Comparison of ENCODE assay signal across 21 cellular contexts in genomic region chr5:98458004-98458403, GRCh38.
DNase-seq lines count a peak whose midpoint lies in the region; ATAC-seq and TF ChIP-seq lines count a peak whose summit lies in the region.
"Had no signal": no experiment of that assay in that cellular context is flagged by ENCODE, and none has a peak within 500 bp of the region (broad histone marks: within the 10 kb centered on the region; RNA-seq: fewer than 3 reads in every experiment).

No MANE protein-coding gene starts in this region.

- no peaks in the 10 kb centered on the region for H3K4me1 ChIP-seq in A673 (ENCODE audit: insufficient read depth, low read length, poor library complexity, severe bottlenecking)
- H3K4me1 ChIP-seq in GM23248 (ENCODE audit: insufficient read depth), result peaks cover 64% of the 10 kb centered on the region
- H3K4me1 ChIP-seq: uterus had no signal

- H3K4me3 ChIP-seq in A673 (ENCODE audit: low read depth, low read length, poor library complexity, severe bottlenecking) (no peak overlapping the region), GM23248 (no peak overlapping the region), fibroblast of the aortic adventitia (ENCODE audit: low read depth, low read length) (no peak overlapping the region)
- H3K4me3 ChIP-seq: gastroesophageal sphincter, uterus had no signal

- peak overlapping the region; percentile 26 for H3K4me2 ChIP-seq in GM23248 (ENCODE audit: unreplicated experiment)

- no peaks in the 10 kb centered on the region for H3K9me3 ChIP-seq in A673 (ENCODE audit: low read depth, low read length, poor library complexity, severe bottlenecking)
- H3K9me3 ChIP-seq in GM23248 (ENCODE audit: low read depth), result no peaks in the 10 kb centered on the region
- H3K9me3 ChIP-seq: gastroesophageal sphincter, uterus had no signal

- peaks cover 60% of the 10 kb centered on the region for H3F3A ChIP-seq in GM23248 (ENCODE audit: insufficient read depth)

- in situ Hi-C loops in GM23248 (cut with MboI), result loop anchor here (10.0 kb wide), 1 partner anchor 307 kb away; no protein-coding TSS in a partner anchor

- no peaks in the 10 kb centered on the region for H3K9me2 ChIP-seq in GM23248 (ENCODE audit: insufficient read depth)

- no peaks in the 10 kb centered on the region for H3K27me3 ChIP-seq in A673 (replicated peaks; ENCODE audit: insufficient read depth, low read depth, low read length, poor library complexity)
- H3K27me3 ChIP-seq in GM23248 (replicated peaks; ENCODE audit: insufficient read depth), result no peaks in the 10 kb centered on the region
- H3K27me3 ChIP-seq: gastroesophageal sphincter, uterus had no signal

- peak overlapping the region; percentile 43 for H3K9ac ChIP-seq in GM23248

- 0 out of 2 replicates have a peak overlapping the region, but pooled peaks have one; percentile 9 for H2AFZ ChIP-seq in GM23248

- no peak for TF ChIP-seq CTCF in A673 (conservative IDR thresholded peaks at IDR 0.05; ENCODE audit: low read depth, low read length)
- TF ChIP-seq CTCF in fibroblast of the aortic adventitia (IDR thresholded peaks at IDR 0.05; ENCODE audit: insufficient read depth, low read length), result no peak

- no peaks in the 10 kb centered on the region for H3K79me2 ChIP-seq in GM23248 (ENCODE audit: insufficient read depth)

- ATAC-seq in SK-N-SH treated with all-trans-retinoic acid at 6 μM for 48 hours, result peak; percentile 64
- ATAC-seq in GM19324 (IDR thresholded peaks at IDR 0.05; ENCODE audit: low FRiP score, unreplicated experiment), result no peak
- ATAC-seq: activated CD8-positive, alpha-beta T cell treated with anti-CD3 and anti-CD28 coated beads for 36 hours; gastroesophageal sphincter; sciatic nerve; stimulated activated naive B cell treated with anti-CD40 and anti-IgM and Interleukin-4, amounts not matched to agents 10 μg/mL and 1 μg/mL and 100 μg/mL, for 72 hours had no signal

- intact Hi-C loops in A673 (cut with micrococcal nuclease; ENCODE audit: unreplicated experiment), result loop anchor here (5.0 kb wide), 1 partner anchor 314 kb away; the partner anchor contains the start of gene RGMB

- POLR2A ChIA-PET in A673 (lab: Charles Lee; ENCODE audit: low non-redundant PET), result no interaction called here

- no peak overlapping the region for H3K27ac ChIP-seq in A673 (ENCODE audit: low read depth, low read length, poor library complexity, severe bottlenecking)
- peak overlapping the region; percentile 75 for H3K27ac ChIP-seq in GM23248
- H3K27ac ChIP-seq: gastroesophageal sphincter, uterus had no signal

- DNase-seq in A673 (ENCODE audit: low spot score) (peak; percentile 60), GM23248 (peak; percentile 92), fibroblast of the aortic adventitia (ENCODE audit: low read depth) (peak; percentile 57), NCI-H524 treated with DMSO at 0.1 percent for 48 hours (lab: John Stamatoyannopoulos, UW) (no peak)
- no peak for DNase-seq in activated CD4-positive, alpha-beta T cell treated with anti-CD3 and anti-CD28 coated beads for 48 hours
- DNase-seq in activated CD4-positive, CD25-positive, alpha-beta regulatory T cell (lab: John Stamatoyannopoulos, UW), result no peak
- DNase-seq: ACHN; activated CD8-positive, alpha-beta T cell treated with anti-CD3 and anti-CD28 coated beads for 36 hours; activated effector memory CD4-positive, alpha-beta T cell treated with Interleukin-2 at 50 U/mL for 16 hours; Calu3; effector CD4-positive, alpha-beta T cell; MM.1S; NCI-H2107; NCI-H774; SHP77; stimulated activated naive B cell treated with anti-CD40 and anti-IgM and Interleukin-4, amounts not matched to agents 10 μg/mL and 1 μg/mL and 100 μg/mL, for 72 hours; uterus had no signal

- CTCF ChIA-PET in A673 (lab: Charles Lee), result no interaction called here

- H3K36me3 ChIP-seq in A673 (ENCODE audit: insufficient read depth, low read length, poor library complexity, severe bottlenecking), result no peaks in the 10 kb centered on the region
- no peaks in the 10 kb centered on the region for H3K36me3 ChIP-seq in GM23248 (ENCODE audit: low read depth)
- H3K36me3 ChIP-seq: gastroesophageal sphincter, uterus had no signal

- H4K20me1 ChIP-seq in GM23248 (ENCODE audit: insufficient read depth), result no peaks in the 10 kb centered on the region

- BruUV-seq in A673 (replicated peaks; lab: Mats Ljungman, UMichigan), result no TSS peak

- WGBS in GM23248 (ENCODE audit: low coverage in 1 of 2, low lambda C conversion rate in 2 of 2, missing lambda C conversion rate in 2 of 2), 2 experiments, result 2 to 6% methylated on average over 2 of the region's 2 CpGs

TF ChIP-seq in SK-N-SH treated with all-trans-retinoic acid at 6 μM for 48 hours, 23 proteins besides CTCF, POLR2A, EP300 and RAD21 (continues in another document):
- TF ChIP-seq ZNF8 (CRISPR knock-in tag; IDR thresholded peaks at IDR 0.05), result no peak
- TF ChIP-seq ZFP3 (CRISPR knock-in tag; IDR thresholded peaks at IDR 0.05), result no peak
- TF ChIP-seq SNAI2 (CRISPR knock-in tag; IDR thresholded peaks at IDR 0.05), result no peak
- no peak for TF ChIP-seq ZFP30 (CRISPR knock-in tag; IDR thresholded peaks at IDR 0.05)
- no peak for TF ChIP-seq GLIS3 (CRISPR knock-in tag; IDR thresholded peaks at IDR 0.05)
- TF ChIP-seq CSRNP3 (CRISPR knock-in tag; IDR thresholded peaks at IDR 0.05), result no peak
- TF ChIP-seq CREB5 (CRISPR knock-in tag; IDR thresholded peaks at IDR 0.05; ENCODE audit: low read depth), result no peak
- no peak for TF ChIP-seq POU6F1 (CRISPR knock-in tag; IDR thresholded peaks at IDR 0.05; ENCODE audit: borderline replicate concordance, low read depth)
- no peak for TF ChIP-seq ZC3H10 (CRISPR knock-in tag; IDR thresholded peaks at IDR 0.05)
- no peak for TF ChIP-seq TSHZ2 (CRISPR knock-in tag; IDR thresholded peaks at IDR 0.05)
- TF ChIP-seq PPARA (CRISPR knock-in tag; IDR thresholded peaks at IDR 0.05; ENCODE audit: borderline replicate concordance), result no peak
- TF ChIP-seq RARB (CRISPR knock-in tag; IDR thresholded peaks at IDR 0.05), result no peak
- no peak for TF ChIP-seq ARNTL (CRISPR knock-in tag; IDR thresholded peaks at IDR 0.05; ENCODE audit: borderline replicate concordance, low read depth)
- no peak for TF ChIP-seq ESRRG (CRISPR knock-in tag; IDR thresholded peaks at IDR 0.05)

Comparison
In these comparisons a context has a peak if more than half of its experiments do, and no peak if none do; other contexts are left out.
1. DNase-seq: peak in A673 (single experiment), GM23248 (single experiment) and fibroblast of the aortic adventitia (single experiment); none in NCI-H524 treated with DMSO at 0.1 percent for 48 hours (single experiment), activated CD4-positive, alpha-beta T cell treated with anti-CD3 and anti-CD28 coated beads for 48 hours (single experiment) and activated CD4-positive, CD25-positive, alpha-beta regulatory T cell (0 of 4).